In the genomic region with DNA sequence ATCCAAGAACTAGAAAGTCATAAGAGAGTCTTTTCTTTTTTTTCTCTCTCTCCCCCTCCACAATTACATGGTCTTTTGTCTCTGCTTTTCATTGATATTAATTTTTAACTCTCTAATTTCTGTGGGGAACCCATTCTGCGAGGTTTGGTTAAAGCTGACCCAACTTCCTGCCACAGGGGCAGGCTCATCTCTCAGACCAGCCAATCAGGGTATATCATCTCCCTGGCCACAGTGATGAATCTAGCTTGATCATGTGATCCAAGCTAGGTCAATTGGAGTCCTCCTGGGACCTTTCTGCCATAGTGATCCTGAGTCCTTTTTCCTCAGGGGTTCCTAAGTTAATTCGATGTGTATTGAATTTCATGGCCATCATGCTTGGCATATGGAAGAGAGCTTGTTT, we compare ENCODE assay signal across 28 cellular contexts.
"Had no signal": no experiment of that assay in that cellular context is flagged by ENCODE, and none has a peak within 500 bp of the region (broad histone marks: within the 10 kb centered on the region; RNA-seq: fewer than 3 reads in every experiment).

No MANE protein-coding gene starts in this region.

- H3K27me3 ChIP-seq: colonic mucosa, gastrocnemius medialis, pancreas, right atrium auricular region, stomach, thyroid gland, upper lobe of left lung, vagina had no signal

- H3K27ac ChIP-seq: colonic mucosa, gastrocnemius medialis, pancreas, right atrium auricular region, stomach, thyroid gland, upper lobe of left lung, vagina, VCaP had no signal

- DNase-seq: activated CD4-positive, alpha-beta T cell treated with anti-CD3 and anti-CD28 coated beads for 4 hours; activated CD4-positive, alpha-beta T cell treated with anti-CD3 and anti-CD28 coated beads, Interleukin-2, amount 50 U/mL, for 4 hours; activated effector memory CD4-positive, alpha-beta T cell treated with Interleukin-2 at 50 U/mL for 16 hours; activated naive CD4-positive, alpha-beta T cell treated with Interleukin-2 at 50 U/mL for 16 hours; activated T-cell treated with anti-CD3 and anti-CD28 coated beads for 4 hours; activated T-cell treated with anti-CD3 and anti-CD28 coated beads, Interleukin-2, amount 50 U/mL, for 72 hours; anterior cingulate cortex; colonic mucosa; effector CD8-positive, alpha-beta T cell; gastrocnemius medialis; hippocampal formation; left cardiac atrium; left ventricle myocardium superior; naive B cell; nephron progenitor cell; pancreas; stimulated activated CD4-positive, alpha-beta T cell treated with anti-CD3 and anti-CD28 coated beads, Interleukin-15, amount 100 ng/mL, for 24 hours; stimulated activated CD4-positive, alpha-beta T cell treated with anti-CD3 and anti-CD28 coated beads, Interleukin-2, amount 100 ng/mL, for 24 hours; stimulated activated naive B cell treated with anti-CD40 and anti-IgM and Interleukin-4, amounts not matched to agents 10 μg/mL and 1 μg/mL and 100 μg/mL, for 72 hours; stomach; thyroid gland had no signal

- H3K4me3 Mint-ChIP-seq: activated naive CD8-positive, alpha-beta T cell; activated T-cell treated with anti-CD3 and anti-CD28 coated beads, Interleukin-2, amount 50 U/mL, for 72 hours; central memory CD8-positive, alpha-beta T cell; mesothelial cell of epicardium; naive B cell; nephron progenitor cell; stimulated activated naive B cell treated with anti-CD40 and anti-IgM and Interleukin-4, amounts not matched to agents 10 μg/mL and 1 μg/mL and 100 μg/mL, for 72 hours had no signal

- ATAC-seq: activated T-cell treated with anti-CD3 and anti-CD28 coated beads, Interleukin-2, amount 50 U/mL, for 72 hours; gastrocnemius medialis; left cardiac atrium; left ventricle myocardium superior; pancreas; stimulated activated naive B cell treated with anti-CD40 and anti-IgM and Interleukin-4, amounts not matched to agents 10 μg/mL and 1 μg/mL and 100 μg/mL, for 72 hours had no signal

- H3K27ac Mint-ChIP-seq: activated naive CD8-positive, alpha-beta T cell; activated T-cell treated with anti-CD3 and anti-CD28 coated beads, Interleukin-2, amount 50 U/mL, for 72 hours; mesothelial cell of epicardium; naive B cell; nephron progenitor cell; stimulated activated naive B cell treated with anti-CD40 and anti-IgM and Interleukin-4, amounts not matched to agents 10 μg/mL and 1 μg/mL and 100 μg/mL, for 72 hours had no signal

- H3K36me3 Mint-ChIP-seq: activated naive CD8-positive, alpha-beta T cell; mesothelial cell of epicardium; naive B cell; stimulated activated naive B cell treated with anti-CD40 and anti-IgM and Interleukin-4, amounts not matched to agents 10 μg/mL and 1 μg/mL and 100 μg/mL, for 72 hours had no signal

- H3K9me3 Mint-ChIP-seq: activated T-cell treated with anti-CD3 and anti-CD28 coated beads, Interleukin-2, amount 50 U/mL, for 72 hours; central memory CD8-positive, alpha-beta T cell; mesothelial cell of epicardium; naive B cell; stimulated activated naive B cell treated with anti-CD40 and anti-IgM and Interleukin-4, amounts not matched to agents 10 μg/mL and 1 μg/mL and 100 μg/mL, for 72 hours had no signal

- H3K9me3 ChIP-seq: colonic mucosa, gastrocnemius medialis, pancreas, right atrium auricular region, stomach, thyroid gland, upper lobe of left lung, vagina had no signal

- H3K4me1 Mint-ChIP-seq: central memory CD8-positive, alpha-beta T cell; naive B cell; stimulated activated naive B cell treated with anti-CD40 and anti-IgM and Interleukin-4, amounts not matched to agents 10 μg/mL and 1 μg/mL and 100 μg/mL, for 72 hours had no signal

- H3K4me1 ChIP-seq: colonic mucosa, gastrocnemius medialis, pancreas, right atrium auricular region, stomach, thyroid gland, upper lobe of left lung, vagina had no signal

- H3K4me3 ChIP-seq: colonic mucosa, gastrocnemius medialis, pancreas, right atrium auricular region, stomach, thyroid gland, upper lobe of left lung, vagina had no signal

- H3K36me3 ChIP-seq: colonic mucosa, gastrocnemius medialis, pancreas, right atrium auricular region, stomach, thyroid gland, upper lobe of left lung, vagina had no signal
